Comparison of ENCODE assay signal across 1 cellular context in the genomic region with DNA sequence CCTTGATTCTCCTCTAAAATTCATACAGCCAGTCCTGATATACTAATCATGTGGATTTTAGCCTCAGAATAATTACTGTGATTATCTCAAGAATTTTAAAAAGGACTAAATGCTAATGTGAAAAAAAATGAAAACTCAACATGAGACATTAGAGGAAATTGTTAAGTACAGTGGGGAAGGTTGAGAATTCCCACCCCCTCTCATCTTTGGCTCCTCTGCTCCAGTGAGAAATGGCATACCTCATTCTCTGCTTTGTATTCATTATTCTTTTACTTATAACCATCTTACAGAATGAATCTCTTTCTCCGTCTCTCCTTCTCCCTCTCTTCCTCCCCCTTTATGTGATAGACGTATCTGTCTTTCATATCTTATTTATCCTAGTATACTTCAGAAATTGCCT.
TF ChIP-seq lines count a peak whose summit lies in the region.

No MANE protein-coding gene starts in this region.

TF ChIP-seq in K562, 482 proteins besides CTCF, POLR2A, EP300 and RAD21 (continued from another document):
- TF ChIP-seq, protein P1, sequence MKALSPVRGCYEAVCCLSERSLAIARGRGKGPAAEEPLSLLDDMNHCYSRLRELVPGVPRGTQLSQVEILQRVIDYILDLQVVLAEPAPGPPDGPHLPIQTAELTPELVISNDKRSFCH (CRISPR knock-in tag; IDR thresholded peaks at IDR 0.05): no peak
- TF ChIP-seq, protein P1 (tag; IDR thresholded peaks at IDR 0.05): no peak
- TF ChIP-seq, protein P2, sequence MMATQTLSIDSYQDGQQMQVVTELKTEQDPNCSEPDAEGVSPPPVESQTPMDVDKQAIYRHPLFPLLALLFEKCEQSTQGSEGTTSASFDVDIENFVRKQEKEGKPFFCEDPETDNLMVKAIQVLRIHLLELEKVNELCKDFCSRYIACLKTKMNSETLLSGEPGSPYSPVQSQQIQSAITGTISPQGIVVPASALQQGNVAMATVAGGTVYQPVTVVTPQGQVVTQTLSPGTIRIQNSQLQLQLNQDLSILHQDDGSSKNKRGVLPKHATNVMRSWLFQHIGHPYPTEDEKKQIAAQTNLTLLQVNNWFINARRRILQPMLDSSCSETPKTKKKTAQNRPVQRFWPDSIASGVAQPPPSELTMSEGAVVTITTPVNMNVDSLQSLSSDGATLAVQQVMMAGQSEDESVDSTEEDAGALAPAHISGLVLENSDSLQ (IDR thresholded peaks at IDR 0.05): no peak
- TF ChIP-seq NELFE (IDR thresholded peaks at IDR 0.05; ENCODE audit: insufficient read depth, insufficient read length) (no peak), KAT7 (CRISPR knock-in tag; IDR thresholded peaks at IDR 0.05; ENCODE audit: borderline replicate concordance) (no peak), ZBTB8A (IDR thresholded peaks at IDR 0.05; ENCODE audit: partially characterized antibody) (no peak), FOSL1 (tag; conservative IDR thresholded peaks at IDR 0.05) (peak; percentile 10; the same call in 1 of the 2 replicates), HIVEP1 (CRISPR knock-in tag; IDR thresholded peaks at IDR 0.05) (no peak), TCFL5 (CRISPR knock-in tag; conservative IDR thresholded peaks at IDR 0.05) (no peak), E2F3 (CRISPR knock-in tag; IDR thresholded peaks at IDR 0.05) (no peak), ZNF121 (CRISPR knock-in tag; conservative IDR thresholded peaks at IDR 0.05) (no peak), CCNT2 (IDR thresholded peaks at IDR 0.05; ENCODE audit: borderline replicate concordance, extremely low read depth, insufficient read length, low read depth, low read length) (peak; percentile 11), TAF1 (IDR thresholded peaks at IDR 0.05; ENCODE audit: control insufficient read depth, extremely low read depth, insufficient read depth, low read length, severe bottlenecking) (no peak), ZNF354B (CRISPR knock-in tag; IDR thresholded peaks at IDR 0.05) (no peak)
